Comparison of ENCODE assay signal across 1 cellular context in the genomic region with DNA sequence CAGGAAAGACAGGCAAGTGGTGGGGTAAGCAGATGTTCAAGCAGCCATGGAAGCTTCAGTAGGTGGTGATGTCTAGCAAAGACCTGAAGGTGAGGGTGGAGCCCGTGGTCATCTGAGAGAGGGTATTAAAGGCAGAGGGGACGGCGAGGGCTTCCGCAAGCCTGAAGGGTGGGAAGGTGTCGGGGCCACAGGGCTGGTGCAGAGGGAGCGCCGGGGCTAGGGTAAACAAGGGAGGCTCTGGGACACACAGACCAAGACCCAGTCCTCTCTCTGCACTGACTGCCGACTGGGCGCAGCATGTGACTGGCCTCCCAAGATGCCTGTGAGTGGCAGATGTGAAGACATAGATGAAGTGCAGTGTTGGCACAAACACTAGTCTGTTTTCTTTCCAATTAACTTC.
TF ChIP-seq lines count a peak whose summit lies in the region.

No MANE protein-coding gene starts in this region.

TF ChIP-seq in H1, 55 proteins besides CTCF, POLR2A, EP300 and RAD21:
- TF ChIP-seq, protein P1, sequence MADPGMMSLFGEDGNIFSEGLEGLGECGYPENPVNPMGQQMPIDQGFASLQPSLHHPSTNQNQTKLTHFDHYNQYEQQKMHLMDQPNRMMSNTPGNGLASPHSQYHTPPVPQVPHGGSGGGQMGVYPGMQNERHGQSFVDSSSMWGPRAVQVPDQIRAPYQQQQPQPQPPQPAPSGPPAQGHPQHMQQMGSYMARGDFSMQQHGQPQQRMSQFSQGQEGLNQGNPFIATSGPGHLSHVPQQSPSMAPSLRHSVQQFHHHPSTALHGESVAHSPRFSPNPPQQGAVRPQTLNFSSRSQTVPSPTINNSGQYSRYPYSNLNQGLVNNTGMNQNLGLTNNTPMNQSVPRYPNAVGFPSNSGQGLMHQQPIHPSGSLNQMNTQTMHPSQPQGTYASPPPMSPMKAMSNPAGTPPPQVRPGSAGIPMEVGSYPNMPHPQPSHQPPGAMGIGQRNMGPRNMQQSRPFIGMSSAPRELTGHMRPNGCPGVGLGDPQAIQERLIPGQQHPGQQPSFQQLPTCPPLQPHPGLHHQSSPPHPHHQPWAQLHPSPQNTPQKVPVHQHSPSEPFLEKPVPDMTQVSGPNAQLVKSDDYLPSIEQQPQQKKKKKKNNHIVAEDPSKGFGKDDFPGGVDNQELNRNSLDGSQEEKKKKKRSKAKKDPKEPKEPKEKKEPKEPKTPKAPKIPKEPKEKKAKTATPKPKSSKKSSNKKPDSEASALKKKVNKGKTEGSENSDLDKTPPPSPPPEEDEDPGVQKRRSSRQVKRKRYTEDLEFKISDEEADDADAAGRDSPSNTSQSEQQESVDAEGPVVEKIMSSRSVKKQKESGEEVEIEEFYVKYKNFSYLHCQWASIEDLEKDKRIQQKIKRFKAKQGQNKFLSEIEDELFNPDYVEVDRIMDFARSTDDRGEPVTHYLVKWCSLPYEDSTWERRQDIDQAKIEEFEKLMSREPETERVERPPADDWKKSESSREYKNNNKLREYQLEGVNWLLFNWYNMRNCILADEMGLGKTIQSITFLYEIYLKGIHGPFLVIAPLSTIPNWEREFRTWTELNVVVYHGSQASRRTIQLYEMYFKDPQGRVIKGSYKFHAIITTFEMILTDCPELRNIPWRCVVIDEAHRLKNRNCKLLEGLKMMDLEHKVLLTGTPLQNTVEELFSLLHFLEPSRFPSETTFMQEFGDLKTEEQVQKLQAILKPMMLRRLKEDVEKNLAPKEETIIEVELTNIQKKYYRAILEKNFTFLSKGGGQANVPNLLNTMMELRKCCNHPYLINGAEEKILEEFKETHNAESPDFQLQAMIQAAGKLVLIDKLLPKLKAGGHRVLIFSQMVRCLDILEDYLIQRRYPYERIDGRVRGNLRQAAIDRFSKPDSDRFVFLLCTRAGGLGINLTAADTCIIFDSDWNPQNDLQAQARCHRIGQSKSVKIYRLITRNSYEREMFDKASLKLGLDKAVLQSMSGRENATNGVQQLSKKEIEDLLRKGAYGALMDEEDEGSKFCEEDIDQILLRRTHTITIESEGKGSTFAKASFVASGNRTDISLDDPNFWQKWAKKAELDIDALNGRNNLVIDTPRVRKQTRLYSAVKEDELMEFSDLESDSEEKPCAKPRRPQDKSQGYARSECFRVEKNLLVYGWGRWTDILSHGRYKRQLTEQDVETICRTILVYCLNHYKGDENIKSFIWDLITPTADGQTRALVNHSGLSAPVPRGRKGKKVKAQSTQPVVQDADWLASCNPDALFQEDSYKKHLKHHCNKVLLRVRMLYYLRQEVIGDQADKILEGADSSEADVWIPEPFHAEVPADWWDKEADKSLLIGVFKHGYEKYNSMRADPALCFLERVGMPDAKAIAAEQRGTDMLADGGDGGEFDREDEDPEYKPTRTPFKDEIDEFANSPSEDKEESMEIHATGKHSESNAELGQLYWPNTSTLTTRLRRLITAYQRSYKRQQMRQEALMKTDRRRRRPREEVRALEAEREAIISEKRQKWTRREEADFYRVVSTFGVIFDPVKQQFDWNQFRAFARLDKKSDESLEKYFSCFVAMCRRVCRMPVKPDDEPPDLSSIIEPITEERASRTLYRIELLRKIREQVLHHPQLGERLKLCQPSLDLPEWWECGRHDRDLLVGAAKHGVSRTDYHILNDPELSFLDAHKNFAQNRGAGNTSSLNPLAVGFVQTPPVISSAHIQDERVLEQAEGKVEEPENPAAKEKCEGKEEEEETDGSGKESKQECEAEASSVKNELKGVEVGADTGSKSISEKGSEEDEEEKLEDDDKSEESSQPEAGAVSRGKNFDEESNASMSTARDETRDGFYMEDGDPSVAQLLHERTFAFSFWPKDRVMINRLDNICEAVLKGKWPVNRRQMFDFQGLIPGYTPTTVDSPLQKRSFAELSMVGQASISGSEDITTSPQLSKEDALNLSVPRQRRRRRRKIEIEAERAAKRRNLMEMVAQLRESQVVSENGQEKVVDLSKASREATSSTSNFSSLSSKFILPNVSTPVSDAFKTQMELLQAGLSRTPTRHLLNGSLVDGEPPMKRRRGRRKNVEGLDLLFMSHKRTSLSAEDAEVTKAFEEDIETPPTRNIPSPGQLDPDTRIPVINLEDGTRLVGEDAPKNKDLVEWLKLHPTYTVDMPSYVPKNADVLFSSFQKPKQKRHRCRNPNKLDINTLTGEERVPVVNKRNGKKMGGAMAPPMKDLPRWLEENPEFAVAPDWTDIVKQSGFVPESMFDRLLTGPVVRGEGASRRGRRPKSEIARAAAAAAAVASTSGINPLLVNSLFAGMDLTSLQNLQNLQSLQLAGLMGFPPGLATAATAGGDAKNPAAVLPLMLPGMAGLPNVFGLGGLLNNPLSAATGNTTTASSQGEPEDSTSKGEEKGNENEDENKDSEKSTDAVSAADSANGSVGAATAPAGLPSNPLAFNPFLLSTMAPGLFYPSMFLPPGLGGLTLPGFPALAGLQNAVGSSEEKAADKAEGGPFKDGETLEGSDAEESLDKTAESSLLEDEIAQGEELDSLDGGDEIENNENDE (IDR thresholded peaks at IDR 0.05; ENCODE audit: insufficient replicate concordance, low read length), result no peak
- TF ChIP-seq SRF (IDR thresholded peaks at IDR 0.05; ENCODE audit: low read depth, low read length) (no peak), CTBP2 (IDR thresholded peaks at IDR 0.05; ENCODE audit: borderline replicate concordance, insufficient read depth, insufficient read length, low read length) (no peak), RBBP5 (IDR thresholded peaks at IDR 0.05; ENCODE audit: borderline replicate concordance, low read depth, low read length) (no peak), ASH2L (IDR thresholded peaks at IDR 0.05; ENCODE audit: low read length) (no peak), TCF12 (IDR thresholded peaks at IDR 0.05; ENCODE audit: low read depth, low read length) (no peak), MAFK (IDR thresholded peaks at IDR 0.05; ENCODE audit: low read depth, low read length) (no peak), BACH1 (IDR thresholded peaks at IDR 0.05; ENCODE audit: low read length) (no peak), POU5F1 (IDR thresholded peaks at IDR 0.05; ENCODE audit: low read depth, low read length) (no peak), EGR1 (IDR thresholded peaks at IDR 0.05; ENCODE audit: borderline replicate concordance, low read depth, low read length) (no peak), SIN3A (conservative IDR thresholded peaks at IDR 0.05 in 1 of 2, IDR thresholded peaks at IDR 0.05 in 1 of 2; ENCODE audit: low read depth in 1 of 2, low read length in 2 of 2) (no peak), YY1 (IDR thresholded peaks at IDR 0.05; ENCODE audit: low read depth, low read length) (no peak)
- TF ChIP-seq, protein P2, sequence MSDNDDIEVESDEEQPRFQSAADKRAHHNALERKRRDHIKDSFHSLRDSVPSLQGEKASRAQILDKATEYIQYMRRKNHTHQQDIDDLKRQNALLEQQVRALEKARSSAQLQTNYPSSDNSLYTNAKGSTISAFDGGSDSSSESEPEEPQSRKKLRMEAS (IDR thresholded peaks at IDR 0.05), result no peak
